In genomic region chr22:42719656-42720262, GRCh38 we compare ENCODE assay signal across 8 cellular contexts. TPM values are rescaled to one million over a fixed set of nuclear protein-coding genes. Genes with fewer than 3 reads are reported as not detected.
DNase-seq lines count a peak whose midpoint lies in the region; ATAC-seq and TF ChIP-seq lines count a peak whose summit lies in the region.

No MANE protein-coding gene starts in this region.

- intact Hi-C loops in CD8-positive, alpha-beta T cell (cut with DNase I, micrococcal nuclease): no loop called here

- WGBS in esophagus, 2 donors: 16 to 19% methylated on average over 32 to 37 of the region's 37 CpGs

- TF ChIP-seq CTCF in CD8-positive, alpha-beta T cell (IDR thresholded peaks at IDR 0.05): no peak
- TF ChIP-seq CTCF in OCI-LY1 (IDR thresholded peaks at IDR 0.05; ENCODE audit: low read length) (no peak), neural crest cell (conservative IDR thresholded peaks at IDR 0.05) (no peak)

- CTCF ChIA-PET in CD8-positive, alpha-beta T cell (lab: Charles Lee): no interaction called here

- H3K4me2 ChIP-seq in OCI-LY1 (ENCODE audit: low read length): peak overlapping the region; percentile 66

- no peak for ATAC-seq in CD8-positive, alpha-beta T cell
- ATAC-seq in HG03025 (IDR thresholded peaks at IDR 0.05; ENCODE audit: low FRiP score, unreplicated experiment): no peak

- H3K36me3 Mint-ChIP-seq in CD8-positive, alpha-beta T cell: no peaks in the 10 kb centered on the region
- H3K36me3 Mint-ChIP-seq in neural crest cell (ENCODE audit: low read depth): no peaks in the 10 kb centered on the region

- H3F3A ChIP-seq in OCI-LY1 (ENCODE audit: insufficient read depth, low read length): peaks cover 10% of the 10 kb centered on the region; the same call in 1 of the 2 replicates

- no peak overlapping the region for H3K4me3 ChIP-seq in CD8-positive, alpha-beta T cell (ENCODE audit: low read depth, low read length)
- H3K4me3 ChIP-seq in OCI-LY1 (ENCODE audit: low read depth, low read length, poor library complexity, severe bottlenecking) (peak overlapping the region; percentile 60), esophagus (ENCODE audit: low read depth in 1 of 2, low read length in 2 of 2) (peak overlapping the region; percentile 49 to 58)

- POLR2A ChIA-PET in CD8-positive, alpha-beta T cell (lab: Charles Lee): no interaction called here

- H3K79me2 ChIP-seq in OCI-LY1 (ENCODE audit: insufficient read depth, low read length): no peaks in the 10 kb centered on the region

- peak overlapping the region; percentile 74 for H3K4me3 Mint-ChIP-seq in CD8-positive, alpha-beta T cell
- peak overlapping the region; percentile 85 for H3K4me3 Mint-ChIP-seq in neural crest cell

- peaks cover 15% of the 10 kb centered on the region for H3K4me1 Mint-ChIP-seq in CD8-positive, alpha-beta T cell (ENCODE audit: low read depth)
- H3K4me1 Mint-ChIP-seq in neural crest cell: peaks cover 39% of the 10 kb centered on the region

- peaks cover 61% of the 10 kb centered on the region for H3K27me3 Mint-ChIP-seq in CD8-positive, alpha-beta T cell (ENCODE audit: low read depth)
- H3K27me3 Mint-ChIP-seq in neural crest cell (ENCODE audit: low read depth): peaks cover 75% of the 10 kb centered on the region

- H3K27me3 ChIP-seq in CD8-positive, alpha-beta T cell (ENCODE audit: insufficient read depth, low read length): peaks cover 12% of the 10 kb centered on the region
- peaks cover 19% of the 10 kb centered on the region; the same call in 1 of the 2 replicates for H3K27me3 ChIP-seq in OCI-LY1 (ENCODE audit: insufficient read depth, low read length)
- H3K27me3 ChIP-seq in esophagus (ENCODE audit: control insufficient read depth in 1 of 2, insufficient read depth in 2 of 2, low read length in 2 of 2): peaks cover 0 to 3% of the 10 kb centered on the region in 2 donors

- H3K36me3 ChIP-seq in CD8-positive, alpha-beta T cell (ENCODE audit: insufficient read depth, low read length): no peaks in the 10 kb centered on the region
- H3K36me3 ChIP-seq in OCI-LY1 (ENCODE audit: insufficient read depth, low read length): no peaks in the 10 kb centered on the region
- no peaks in the 10 kb centered on the region for H3K36me3 ChIP-seq in esophagus (ENCODE audit: control insufficient read depth in 2 of 2, insufficient read depth in 2 of 2, low read length in 1 of 2)

- H3K27ac ChIP-seq in CD8-positive, alpha-beta T cell (ENCODE audit: low read depth, low read length): no peak overlapping the region
- no peak overlapping the region for H3K27ac ChIP-seq in OCI-LY1 (ENCODE audit: low read depth, low read length, poor library complexity, severe bottlenecking)
- peak overlapping the region; percentile 59 to 76 for H3K27ac ChIP-seq in esophagus (ENCODE audit: low read depth in 2 of 2, low read length in 1 of 2)
- H3K27ac ChIP-seq in caudate nucleus (ENCODE audit: low read depth, low read length): no peak overlapping the region

- DNase-seq in CD8-positive, alpha-beta T cell: no peak
- DNase-seq in neural crest cell (ENCODE audit: low read depth, low spot score): no peak
- no peak for DNase-seq in RPMI8226
- DNase-seq in middle frontal gyrus (ENCODE audit: extremely low spot score, low spot score): no peak
- no peak for DNase-seq in caudate nucleus (lab: John Stamatoyannopoulos, UW)

- no peak overlapping the region for H3K27ac Mint-ChIP-seq in CD8-positive, alpha-beta T cell
- no peak overlapping the region for H3K27ac Mint-ChIP-seq in neural crest cell (ENCODE audit: unreplicated experiment)

- peaks cover 8% of the 10 kb centered on the region for H3K4me1 ChIP-seq in CD8-positive, alpha-beta T cell (ENCODE audit: insufficient read depth, low read length)
- H3K4me1 ChIP-seq in OCI-LY1 (ENCODE audit: insufficient read depth, low read length, severe bottlenecking) (peaks cover 52% of the 10 kb centered on the region), esophagus (ENCODE audit: control insufficient read depth in 2 of 2, insufficient read depth in 2 of 2, low read length in 1 of 2) (peaks cover 11 to 12% of the 10 kb centered on the region in 2 donors)

- no peaks in the 10 kb centered on the region for H3K9me2 ChIP-seq in OCI-LY1 (ENCODE audit: low read depth, low read length)

- no peaks in the 10 kb centered on the region for H3K9me3 Mint-ChIP-seq in CD8-positive, alpha-beta T cell
- no peaks in the 10 kb centered on the region for H3K9me3 Mint-ChIP-seq in neural crest cell

- no peaks in the 10 kb centered on the region for H4K20me1 ChIP-seq in OCI-LY1 (ENCODE audit: insufficient read depth, low read length)

- peak overlapping the region; percentile 42; the same call in 1 of the 2 replicates for H3K9ac ChIP-seq in OCI-LY1 (ENCODE audit: low read length)

- no peaks in the 10 kb centered on the region for H3K9me3 ChIP-seq in CD8-positive, alpha-beta T cell (ENCODE audit: low read length)
- H3K9me3 ChIP-seq in OCI-LY1 (ENCODE audit: low read length) (no peaks in the 10 kb centered on the region), esophagus (ENCODE audit: control insufficient read depth in 2 of 2, insufficient read depth in 1 of 2, low read depth in 1 of 2, low read length in 1 of 2) (no peaks in the 10 kb centered on the region)

- H2AFZ ChIP-seq in OCI-LY1 (ENCODE audit: low read length): no peak overlapping the region

RNA-seq across cellular contexts. Expression of gene A4GALT, which starts 0.9 kb away (rescaled TPM):
- total RNA-seq in CD8-positive, alpha-beta T cell: not detected
- polyA plus RNA-seq in esophagus: 10 to 100 TPM; 19.3 to 50.3 TPM
- 0.35 and 0.39 TPM in 2 replicates for total RNA-seq in neural crest cell

Comparison
In these comparisons a context has a peak if more than half of its experiments do, and no peak if none do; other contexts are left out.
1. H3K27ac ChIP-seq: peak in esophagus (2 of 2); none in CD8-positive, alpha-beta T cell (single experiment), OCI-LY1 (single experiment) and caudate nucleus (single experiment).